Comparison of ENCODE assay signal across 1 cellular context in the genomic region with DNA sequence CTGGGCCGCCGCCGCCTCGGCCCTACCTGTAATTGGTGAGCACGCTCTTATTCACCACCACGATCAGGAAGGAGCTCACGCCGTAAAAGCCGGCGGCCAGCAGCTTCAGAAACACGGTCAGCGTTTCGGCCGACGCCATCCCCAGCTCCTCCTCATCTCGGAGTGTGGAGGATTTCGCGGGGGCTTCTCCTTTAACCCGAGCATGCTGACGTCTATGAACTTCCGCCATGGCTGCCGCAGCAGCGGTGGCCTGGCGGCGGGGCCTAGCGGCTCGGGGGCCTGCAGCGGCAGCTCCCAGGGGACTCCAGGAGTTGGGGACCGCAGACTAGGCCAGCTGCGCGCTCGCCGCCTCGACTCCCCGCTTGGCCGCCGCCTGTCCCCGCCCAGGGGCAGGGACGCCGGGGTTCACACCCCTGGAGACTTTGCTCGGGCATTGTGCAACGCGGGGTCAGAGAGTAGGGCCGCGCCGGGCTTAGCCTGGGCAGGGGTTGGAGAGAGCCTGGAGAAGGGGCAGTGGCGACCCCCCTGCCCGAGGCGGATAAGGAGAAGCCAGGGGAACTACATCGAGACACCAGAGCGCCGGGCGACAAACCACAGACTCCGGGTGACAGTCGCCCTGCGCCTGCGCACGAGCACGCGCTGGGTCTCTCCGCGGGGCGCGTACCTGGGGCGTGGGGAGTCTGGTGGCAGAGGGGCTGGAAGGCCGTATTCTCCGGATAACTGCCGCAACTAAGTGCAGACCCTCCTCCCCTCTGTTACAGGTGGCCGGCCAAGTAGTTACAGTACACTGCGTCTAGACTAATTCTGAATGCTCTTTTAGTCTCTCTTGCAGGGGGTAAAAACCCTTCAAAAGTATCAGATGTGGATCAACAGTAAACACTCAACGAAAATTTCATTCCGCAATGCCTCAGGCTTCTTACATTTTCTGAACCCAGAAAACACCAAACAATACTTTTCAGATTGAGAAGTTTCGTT.
TF ChIP-seq lines count a peak whose summit lies in the region.

A gene (minus strand): TSS at position 364 of the 975 bp plus-strand sequence. CDS start 135 bp downstream, at position 229.

TF ChIP-seq in K562, 482 proteins besides CTCF, POLR2A, EP300 and RAD21 (continued from another document):
- TF ChIP-seq, protein P1, sequence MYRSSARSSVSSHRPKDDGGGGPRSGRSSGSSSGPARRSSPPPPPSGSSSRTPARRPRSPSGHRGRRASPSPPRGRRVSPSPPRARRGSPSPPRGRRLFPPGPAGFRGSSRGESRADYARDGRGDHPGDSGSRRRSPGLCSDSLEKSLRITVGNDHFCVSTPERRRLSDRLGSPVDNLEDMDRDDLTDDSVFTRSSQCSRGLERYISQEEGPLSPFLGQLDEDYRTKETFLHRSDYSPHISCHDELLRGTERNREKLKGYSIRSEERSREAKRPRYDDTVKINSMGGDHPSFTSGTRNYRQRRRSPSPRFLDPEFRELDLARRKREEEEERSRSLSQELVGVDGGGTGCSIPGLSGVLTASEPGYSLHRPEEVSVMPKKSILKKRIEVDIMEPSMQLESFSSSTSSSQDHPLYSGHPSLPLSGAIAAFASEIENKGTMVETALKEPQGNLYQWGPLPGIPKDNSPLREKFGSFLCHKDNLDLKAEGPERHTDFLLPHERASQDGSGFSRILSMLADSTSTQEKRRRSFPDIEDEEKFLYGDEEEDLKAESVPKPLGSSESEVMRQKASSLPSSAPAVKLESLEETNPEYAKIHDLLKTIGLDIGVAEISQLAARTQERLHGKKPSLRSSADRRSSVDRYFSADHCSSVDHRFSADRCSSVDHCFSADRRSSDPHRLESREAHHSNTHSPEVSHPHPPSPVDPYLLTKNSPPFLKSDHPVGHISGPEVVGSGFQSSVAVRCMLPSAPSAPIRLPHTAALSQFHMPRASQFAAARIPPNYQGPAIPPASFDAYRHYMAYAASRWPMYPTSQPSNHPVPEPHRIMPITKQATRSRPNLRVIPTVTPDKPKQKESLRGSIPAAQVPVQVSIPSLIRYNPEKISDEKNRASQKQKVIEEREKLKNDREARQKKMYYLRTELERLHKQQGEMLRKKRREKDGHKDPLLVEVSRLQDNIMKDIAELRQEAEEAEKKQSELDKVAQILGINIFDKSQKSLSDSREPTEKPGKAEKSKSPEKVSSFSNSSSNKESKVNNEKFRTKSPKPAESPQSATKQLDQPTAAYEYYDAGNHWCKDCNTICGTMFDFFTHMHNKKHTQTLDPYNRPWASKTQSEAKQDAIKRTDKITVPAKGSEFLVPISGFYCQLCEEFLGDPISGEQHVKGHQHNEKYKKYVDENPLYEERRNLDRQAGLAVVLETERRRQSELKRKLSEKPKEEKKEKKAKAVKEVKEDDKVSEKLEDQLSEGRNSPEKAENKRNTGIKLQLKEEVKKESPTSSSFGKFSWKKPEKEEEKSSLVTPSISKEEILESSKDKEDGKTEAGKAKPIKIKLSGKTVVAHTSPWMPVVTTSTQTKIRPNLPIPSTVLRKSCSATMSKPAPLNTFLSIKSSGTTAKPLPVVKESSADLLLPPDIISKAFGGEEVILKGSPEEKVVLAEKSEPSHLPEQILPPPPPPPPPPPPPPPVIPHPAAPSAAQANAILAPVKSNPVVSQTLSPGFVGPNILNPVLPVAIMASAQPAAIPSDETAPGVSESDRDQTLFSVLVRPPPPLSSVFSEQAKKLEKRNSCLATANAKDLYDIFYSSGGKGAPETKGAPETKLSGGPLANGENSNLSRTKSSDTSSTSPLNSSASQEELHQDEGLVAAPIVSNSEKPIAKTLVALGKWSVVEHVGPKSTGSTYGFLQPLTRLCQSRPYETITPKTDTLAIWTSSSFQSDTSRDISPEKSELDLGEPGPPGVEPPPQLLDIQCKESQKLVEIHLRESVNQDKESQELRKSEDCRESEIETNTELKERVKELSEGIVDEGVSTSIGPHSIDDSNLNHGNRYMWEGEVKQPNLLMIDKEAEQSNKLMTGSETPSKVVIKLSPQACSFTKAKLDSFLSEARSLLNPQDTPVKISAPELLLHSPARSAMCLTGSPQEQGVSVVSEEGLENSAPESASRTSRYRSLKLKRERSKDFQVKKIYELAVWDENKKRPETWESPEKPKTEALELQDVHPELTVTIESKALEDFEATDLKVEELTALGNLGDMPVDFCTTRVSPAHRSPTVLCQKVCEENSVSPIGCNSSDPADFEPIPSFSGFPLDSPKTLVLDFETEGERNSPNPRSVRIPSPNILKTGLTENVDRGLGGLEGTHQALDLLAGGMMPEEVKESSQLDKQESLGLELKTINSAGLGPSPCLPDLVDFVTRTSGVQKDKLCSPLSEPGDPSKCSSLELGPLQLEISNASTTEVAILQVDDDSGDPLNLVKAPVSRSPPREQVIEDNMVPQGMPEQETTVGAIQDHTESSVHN (IDR thresholded peaks at IDR 0.05; ENCODE audit: borderline replicate concordance in 1 of 2, low read depth in 1 of 2), result no peak
- TF ChIP-seq JUND (IDR thresholded peaks at IDR 0.05; ENCODE audit: borderline replicate concordance, low read depth, low read length) (peak; percentile 12; the same call in 1 of the 2 replicates), JUND (tag; IDR thresholded peaks at IDR 0.05; ENCODE audit: borderline replicate concordance, low read depth, low read length) (no peak; the same call in 2 of the 3 replicates), GATAD2B (IDR thresholded peaks at IDR 0.05; ENCODE audit: borderline replicate concordance) (no peak; the same call in 1 of the 2 replicates), ZNF766 (CRISPR knock-in tag; conservative IDR thresholded peaks at IDR 0.05) (peak; percentile 68; the same call in 1 of the 2 replicates), KDM1A (IDR thresholded peaks at IDR 0.05) (no peak), NCOA6 (IDR thresholded peaks at IDR 0.05) (peak; percentile 40; the same call in 1 of the 2 replicates), NFE2L1 (tag; IDR thresholded peaks at IDR 0.05; ENCODE audit: borderline replicate concordance, low read depth) (no peak)
- TF ChIP-seq, protein P2, sequence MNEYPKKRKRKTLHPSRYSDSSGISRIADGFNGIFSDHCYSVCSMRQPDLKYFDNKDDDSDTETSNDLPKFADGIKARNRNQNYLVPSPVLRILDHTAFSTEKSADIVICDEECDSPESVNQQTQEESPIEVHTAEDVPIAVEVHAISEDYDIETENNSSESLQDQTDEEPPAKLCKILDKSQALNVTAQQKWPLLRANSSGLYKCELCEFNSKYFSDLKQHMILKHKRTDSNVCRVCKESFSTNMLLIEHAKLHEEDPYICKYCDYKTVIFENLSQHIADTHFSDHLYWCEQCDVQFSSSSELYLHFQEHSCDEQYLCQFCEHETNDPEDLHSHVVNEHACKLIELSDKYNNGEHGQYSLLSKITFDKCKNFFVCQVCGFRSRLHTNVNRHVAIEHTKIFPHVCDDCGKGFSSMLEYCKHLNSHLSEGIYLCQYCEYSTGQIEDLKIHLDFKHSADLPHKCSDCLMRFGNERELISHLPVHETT (CRISPR knock-in tag; conservative IDR thresholded peaks at IDR 0.05 in 1 of 2, IDR thresholded peaks at IDR 0.05 in 1 of 2), result 0 out of 4 replicates have a peak, but pooled peaks have one; percentile 9 to 67
- TF ChIP-seq, protein P3, sequence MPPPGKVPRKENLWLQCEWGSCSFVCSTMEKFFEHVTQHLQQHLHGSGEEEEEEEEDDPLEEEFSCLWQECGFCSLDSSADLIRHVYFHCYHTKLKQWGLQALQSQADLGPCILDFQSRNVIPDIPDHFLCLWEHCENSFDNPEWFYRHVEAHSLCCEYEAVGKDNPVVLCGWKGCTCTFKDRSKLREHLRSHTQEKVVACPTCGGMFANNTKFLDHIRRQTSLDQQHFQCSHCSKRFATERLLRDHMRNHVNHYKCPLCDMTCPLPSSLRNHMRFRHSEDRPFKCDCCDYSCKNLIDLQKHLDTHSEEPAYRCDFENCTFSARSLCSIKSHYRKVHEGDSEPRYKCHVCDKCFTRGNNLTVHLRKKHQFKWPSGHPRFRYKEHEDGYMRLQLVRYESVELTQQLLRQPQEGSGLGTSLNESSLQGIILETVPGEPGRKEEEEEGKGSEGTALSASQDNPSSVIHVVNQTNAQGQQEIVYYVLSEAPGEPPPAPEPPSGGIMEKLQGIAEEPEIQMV (tag; conservative IDR thresholded peaks at IDR 0.05; ENCODE audit: low read depth), result no peak
- TF ChIP-seq, protein P4, sequence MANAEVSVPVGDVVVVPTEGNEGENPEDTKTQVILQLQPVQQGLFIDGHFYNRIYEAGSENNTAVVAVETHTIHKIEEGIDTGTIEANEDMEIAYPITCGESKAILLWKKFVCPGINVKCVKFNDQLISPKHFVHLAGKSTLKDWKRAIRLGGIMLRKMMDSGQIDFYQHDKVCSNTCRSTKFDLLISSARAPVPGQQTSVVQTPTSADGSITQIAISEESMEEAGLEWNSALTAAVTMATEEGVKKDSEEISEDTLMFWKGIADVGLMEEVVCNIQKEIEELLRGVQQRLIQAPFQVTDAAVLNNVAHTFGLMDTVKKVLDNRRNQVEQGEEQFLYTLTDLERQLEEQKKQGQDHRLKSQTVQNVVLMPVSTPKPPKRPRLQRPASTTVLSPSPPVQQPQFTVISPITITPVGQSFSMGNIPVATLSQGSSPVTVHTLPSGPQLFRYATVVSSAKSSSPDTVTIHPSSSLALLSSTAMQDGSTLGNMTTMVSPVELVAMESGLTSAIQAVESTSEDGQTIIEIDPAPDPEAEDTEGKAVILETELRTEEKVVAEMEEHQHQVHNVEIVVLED (CRISPR knock-in tag; IDR thresholded peaks at IDR 0.05), result peak; percentile 28; the same call in 1 of the 2 replicates
